ENCODE assay signal across 8 cellular contexts in the genomic region with DNA sequence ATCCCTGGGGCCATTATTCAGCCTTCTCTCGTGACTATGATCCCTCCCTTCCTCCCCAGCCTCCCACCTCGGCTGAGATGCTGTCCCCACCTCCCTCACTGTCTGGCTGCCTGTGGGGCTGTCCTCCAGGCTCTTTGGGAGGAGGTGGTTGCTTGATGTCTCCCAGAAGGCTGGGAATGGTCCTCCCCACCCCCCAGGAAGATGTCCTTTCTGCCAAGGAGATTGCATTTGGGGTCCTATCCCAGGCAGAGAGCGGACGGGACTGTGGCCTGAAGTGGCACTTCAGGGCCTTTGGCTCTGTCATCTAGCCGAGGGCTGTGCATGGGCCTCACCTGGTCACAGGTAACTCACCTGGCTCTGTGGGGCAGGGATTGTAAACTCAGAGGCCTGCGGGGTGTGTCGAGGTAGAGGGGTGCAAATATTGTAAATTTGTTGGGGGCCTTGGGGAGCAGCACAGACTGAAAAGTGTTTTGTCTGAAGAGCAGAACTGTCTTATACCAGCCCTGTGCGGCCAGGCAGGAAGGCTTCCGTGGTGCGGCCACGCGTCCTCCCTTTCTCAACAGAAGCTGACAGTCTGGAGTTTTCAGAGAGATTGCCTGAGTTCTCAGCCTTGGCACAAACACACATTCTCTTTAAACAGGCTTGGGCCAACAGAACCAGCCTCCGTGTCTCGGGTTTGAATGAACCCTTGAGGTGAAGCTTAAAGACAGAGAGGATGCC.
DNase-seq lines count a peak whose midpoint lies in the region; ATAC-seq and TF ChIP-seq lines count a peak whose summit lies in the region.

No MANE protein-coding gene starts in this region.

- peak overlapping the region; percentile 49 for H3K4me3 ChIP-seq in SJSA1
- peak overlapping the region; percentile 65 for H3K4me3 ChIP-seq in fibroblast of pulmonary artery (replicated peaks; ENCODE audit: low read depth, low read length)
- peak overlapping the region; percentile 77 for H3K4me3 ChIP-seq in skeletal muscle cell (ENCODE audit: low read depth, low read length)

- H3K27ac ChIP-seq in SJSA1, result peak overlapping the region; percentile 92

- no peaks in the 10 kb centered on the region for H3K9me3 ChIP-seq in SJSA1 (replicated peaks)

- peaks cover 19% of the 10 kb centered on the region for H3K36me3 ChIP-seq in SJSA1

- H3K27me3 ChIP-seq in SJSA1 (replicated peaks), result no peaks in the 10 kb centered on the region

- no peak for TF ChIP-seq CTCF in fibroblast of pulmonary artery (IDR thresholded peaks at IDR 0.05; ENCODE audit: low read length, missing control alignments)

- peak; percentile 18 for DNase-seq in GM04504 (ENCODE audit: low read depth)
- no peak for DNase-seq in SJSA1 (ENCODE audit: low read depth in 1 of 2, low spot score in 2 of 2)
- DNase-seq in fibroblast of pulmonary artery (ENCODE audit: low read depth), result peak; percentile 60
- no peak for DNase-seq in skeletal muscle cell (ENCODE audit: low read depth)
- DNase-seq in DMS53 (lab: John Stamatoyannopoulos, UW), result no peak

- ATAC-seq in HG03354 (IDR thresholded peaks at IDR 0.05; ENCODE audit: poor library complexity, severe bottlenecking, unreplicated experiment) (no peak), HG02870 (IDR thresholded peaks at IDR 0.05; ENCODE audit: unreplicated experiment) (no peak), GM19455 (IDR thresholded peaks at IDR 0.05; ENCODE audit: unreplicated experiment) (no peak)

- peaks cover 55% of the 10 kb centered on the region for H3K4me1 ChIP-seq in SJSA1 (replicated peaks)

Comparison
In these comparisons a context has a peak if more than half of its experiments do, and no peak if none do; other contexts are left out.
1. DNase-seq: peak in GM04504 (single experiment) and fibroblast of pulmonary artery (single experiment); none in SJSA1 (0 of 2), skeletal muscle cell (single experiment) and DMS53 (single experiment).
2. Peak in every context shown above with its lines, with median percentiles within 50 percentile points of each other: H3K4me3 ChIP-seq.